8 cellular contexts compared by ENCODE assay signal in the genomic region with DNA sequence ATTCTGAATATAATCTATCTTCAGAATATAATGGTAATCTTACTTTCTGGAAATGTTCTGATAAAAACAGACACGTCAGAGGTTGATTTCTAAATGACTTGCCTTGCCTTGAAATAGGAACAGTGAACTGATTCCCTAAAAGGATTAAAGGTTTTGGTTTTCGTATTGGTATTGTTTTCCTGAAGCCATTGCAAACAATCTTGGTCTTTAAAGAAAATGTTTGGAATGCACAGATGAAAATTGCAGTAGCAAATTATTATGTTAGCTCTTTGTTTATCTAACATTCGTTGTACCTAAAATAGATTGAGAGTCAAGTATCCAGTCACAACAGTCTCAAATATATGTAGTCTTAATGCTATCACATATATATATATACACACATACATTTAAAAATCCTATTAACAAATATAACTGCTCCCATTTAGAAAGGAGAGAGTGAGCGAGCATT. TPM values are rescaled to one million over a fixed set of nuclear protein-coding genes. Genes with fewer than 3 reads are reported as not detected.
DNase-seq lines count a peak whose midpoint lies in the region; ATAC-seq and TF ChIP-seq lines count a peak whose summit lies in the region.

No MANE protein-coding gene starts in this region.

- no peak overlapping the region for H3K4ac ChIP-seq in H9 (ENCODE audit: low read depth, low read length)

- peak overlapping the region; percentile 36 for H3K4me2 ChIP-seq in H9 (ENCODE audit: insufficient read depth, insufficient read length, low read length)

- peaks cover 3% of the 10 kb centered on the region for H3K23me2 ChIP-seq in H9 (ENCODE audit: insufficient read length, low read depth, low read length, poor library complexity, severe bottlenecking)

- peak overlapping the region; percentile 39 to 72 for H3K4me3 Mint-ChIP-seq in H9

- no peak overlapping the region for H3K56ac ChIP-seq in H9 (ENCODE audit: insufficient read length, low read depth, low read length)

- peaks cover 0 to 3% (median 3%) of the 10 kb centered on the region in 3 experiments; a peak in 3 of 7 replicates for H3K36me3 Mint-ChIP-seq in H9 (ENCODE audit: insufficient read depth in 1 of 3, low read depth in 3 of 3)

- H4K5ac ChIP-seq in H9 (ENCODE audit: insufficient read length, low read depth, low read length) = no peak overlapping the region

- H3K27me3 Mint-ChIP-seq in H9 (ENCODE audit: low read depth) = no peaks in the 10 kb centered on the region; the same call in 1 of the 2 replicates

- H3K27me3 ChIP-seq in H9 (ENCODE audit: insufficient read depth, low read length) (no peaks in the 10 kb centered on the region; the same call in 1 of the 2 replicates), WERI-Rb-1 (ENCODE audit: insufficient read depth, low read depth, severe bottlenecking) (no peaks in the 10 kb centered on the region), gastrocnemius medialis (no peaks in the 10 kb centered on the region)

- no peak overlapping the region for H2BK12ac ChIP-seq in H9 (ENCODE audit: insufficient read length, low read depth, low read length)

- in situ Hi-C loops in gastrocnemius medialis (cut with MboI; ENCODE audit: low sequenced_read_pairs in 4 of 4) = loop anchor here in 3 of 4 donors (5.0 to 10.0 kb wide), 3 partner anchors 68 to 110 kb away; partner anchors contain the start of gene RB1 (in 2 of the 3)

- DNase-seq in H9 (no peak), WERI-Rb-1 (no peak), fibroblast of the aortic adventitia (ENCODE audit: low read depth) (peak; percentile 37), gastrocnemius medialis (no peak), mesenteric fat pad (ENCODE audit: low spot score) (no peak), NCI-H128 (lab: John Stamatoyannopoulos, UW; ENCODE audit: unreplicated experiment) (no peak), DMS153 treated with DMSO at 0.1 percent for 48 hours (lab: John Stamatoyannopoulos, UW; ENCODE audit: unreplicated experiment) (no peak)

- no peak overlapping the region for H3K23ac ChIP-seq in H9 (ENCODE audit: insufficient read length, low read depth, low read length)

- peak overlapping the region; percentile 74 for H3K4me3 ChIP-seq in WERI-Rb-1 (ENCODE audit: low read depth, low read length)
- H3K4me3 ChIP-seq in fibroblast of the aortic adventitia (ENCODE audit: low read depth, low read length) = peak overlapping the region; percentile 98
- peak overlapping the region; percentile 76 to 99 (median 88) for H3K4me3 ChIP-seq in gastrocnemius medialis

- no peaks in the 10 kb centered on the region for H3K79me1 ChIP-seq in H9 (ENCODE audit: insufficient read depth, low read depth, low read length, poor library complexity, severe bottlenecking)

- no peak overlapping the region for H2BK20ac ChIP-seq in H9 (ENCODE audit: low read depth, low read length, poor library complexity, severe bottlenecking)

- H3K27ac Mint-ChIP-seq in H9 = peak overlapping the region in 1 of 3 experiments; percentile 94; a peak in 1 of 7 replicates

- H3K4me1 ChIP-seq in H9 (ENCODE audit: insufficient read depth, low read length) (peaks cover 4% of the 10 kb centered on the region; the same call in 1 of the 2 replicates), gastrocnemius medialis (peaks cover 46 to 55% of the 10 kb centered on the region in 2 donors)

- TF ChIP-seq CTCF in H9 (conservative IDR thresholded peaks at IDR 0.05) (no peak), WERI-Rb-1 (IDR thresholded peaks at IDR 0.05; ENCODE audit: low read depth, low read length) (no peak), fibroblast of the aortic adventitia (IDR thresholded peaks at IDR 0.05; ENCODE audit: insufficient read depth, low read length) (no peak), gastrocnemius medialis (IDR thresholded peaks at IDR 0.05 in 4 of 5, conservative IDR thresholded peaks at IDR 0.05 in 1 of 5) (no peak)

- no peak overlapping the region for H3K18ac ChIP-seq in H9 (ENCODE audit: insufficient read length, low read depth, low read length)

- H3K79me2 ChIP-seq in H9 (ENCODE audit: insufficient read depth, low read length) = peaks cover 10% of the 10 kb centered on the region; the same call in 1 of the 2 replicates

- H3K9ac ChIP-seq in H9 (ENCODE audit: extremely low read depth, insufficient read length, low read length) = no peak overlapping the region

- ATAC-seq in gastrocnemius medialis = no peak
- ATAC-seq in GM18907 (IDR thresholded peaks at IDR 0.05; ENCODE audit: unreplicated experiment) = no peak

- no CpG with 5 or more reads among the region's 4 CpGs for WGBS in H9 (ENCODE audit: extremely low coverage, insufficient read length, low lambda C conversion rate)

- no peak overlapping the region for H2BK5ac ChIP-seq in H9 (ENCODE audit: insufficient read length, low read length)

- no peak overlapping the region for H3T11ph ChIP-seq in H9 (ENCODE audit: low read length)

- no peak overlapping the region for H3K14ac ChIP-seq in H9 (ENCODE audit: insufficient read depth, low read length)

- intact Hi-C loops in gastrocnemius medialis (cut with DNase I; ENCODE audit: low total_unique reads) = loop anchor here (5.0 kb wide), 2 partner anchors 197 to 338 kb away; partner anchors contain the start of gene NUDT15

- no peak overlapping the region for H2AK5ac ChIP-seq in H9 (ENCODE audit: insufficient read length, low read length)

- H2AFZ ChIP-seq in H9 (ENCODE audit: low read length) = no peak overlapping the region

- no peaks in the 10 kb centered on the region for H4K20me1 ChIP-seq in H9 (ENCODE audit: control insufficient read depth, insufficient read depth, insufficient read length)

- no peak for TF ChIP-seq POLR2A in gastrocnemius medialis (IDR thresholded peaks at IDR 0.05)

- H3K9me3 ChIP-seq in H9 (ENCODE audit: control insufficient read depth, low read depth, low read length) = no peaks in the 10 kb centered on the region
- H3K9me3 ChIP-seq in WERI-Rb-1 (ENCODE audit: severe bottlenecking) = no peaks in the 10 kb centered on the region
- no peaks in the 10 kb centered on the region for H3K9me3 ChIP-seq in gastrocnemius medialis

- H4K91ac ChIP-seq in H9 (ENCODE audit: insufficient read length, low read depth, low read length) = no peak overlapping the region

- peaks cover 41 to 48% of the 10 kb centered on the region in 2 experiments for H3K4me1 Mint-ChIP-seq in H9

- H3K36me3 ChIP-seq in WERI-Rb-1 = no peaks in the 10 kb centered on the region
- H3K36me3 ChIP-seq in gastrocnemius medialis = no peaks in the 10 kb centered on the region

- H3K27ac ChIP-seq in H9 (ENCODE audit: insufficient read length, low read depth, low read length) = no peak overlapping the region
- H3K27ac ChIP-seq in WERI-Rb-1 = no peak overlapping the region
- peak overlapping the region; percentile 91 to 99 (median 97) for H3K27ac ChIP-seq in gastrocnemius medialis

- H4K8ac ChIP-seq in H9 (replicated peaks; ENCODE audit: insufficient read length, low read depth, low read length) = no peak overlapping the region

- no peak overlapping the region for H2BK120ac ChIP-seq in H9 (ENCODE audit: low read depth, low read length, poor library complexity, severe bottlenecking)

- H2BK15ac ChIP-seq in H9 (ENCODE audit: low read depth, low read length) = no peak overlapping the region

- no peaks in the 10 kb centered on the region; a peak in 1 of 5 replicates for H3K9me3 Mint-ChIP-seq in H9

RNA-seq across cellular contexts. Expression of gene ITM2B, which starts 1.7 kb away (rescaled TPM):
- total RNA-seq in H9 (2021) = 175 and 177 TPM in 2 replicates
- 414 and 429 TPM in 2 replicates for total RNA-seq in fibroblast of the aortic adventitia (ENCODE audit: low replicate concordance)
- 100 to 1,000 TPM; 107 to 209 (median 168) TPM for total RNA-seq in gastrocnemius medialis
- 611 TPM for total RNA-seq in mesenteric fat pad

Comparison
In these comparisons a context has a peak if more than half of its experiments do, and no peak if none do; other contexts are left out.
1. H3K27ac ChIP-seq: peak in gastrocnemius medialis (4 of 4); none in H9 (single experiment) and WERI-Rb-1 (single experiment).
2. Peak in every context shown above with its lines, with median percentiles within 50 percentile points of each other: H3K4me3 ChIP-seq.